Comparison of ENCODE assay signal across 1 cellular context in the genomic region with DNA sequence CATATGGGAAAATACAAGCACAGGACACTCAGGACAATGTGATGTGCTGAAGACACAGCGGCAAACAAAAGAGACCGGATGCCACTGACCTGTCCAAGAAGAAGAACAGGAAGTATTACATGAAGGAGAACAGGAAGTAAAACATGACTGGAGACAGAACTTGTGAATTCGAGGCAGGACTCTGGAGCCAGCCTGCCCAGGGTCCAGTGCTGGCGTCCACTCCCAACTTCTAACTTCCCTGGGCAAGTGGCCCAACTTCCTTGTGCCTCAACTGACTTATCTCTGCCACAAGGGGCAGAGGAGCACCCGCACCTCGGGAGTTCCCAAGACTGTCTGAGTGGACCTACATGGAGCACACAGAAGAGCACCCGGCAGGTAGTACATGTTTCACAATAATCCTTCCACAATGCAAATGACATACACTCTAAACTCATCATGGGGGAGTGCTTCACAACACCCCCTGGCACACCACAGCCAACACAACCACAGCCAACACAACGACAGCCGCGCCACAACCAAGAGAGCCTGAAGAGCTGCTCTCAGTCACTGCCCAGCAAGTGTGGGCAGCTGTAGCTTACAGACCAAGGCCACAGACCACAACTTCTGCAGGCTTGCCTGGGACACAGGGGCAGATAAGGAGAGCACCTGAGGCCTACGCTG.
TF ChIP-seq lines count a peak whose summit lies in the region.

No MANE protein-coding gene starts in this region.

TF ChIP-seq in H1, 55 proteins besides CTCF, POLR2A, EP300 and RAD21:
- TF ChIP-seq TCF12 (IDR thresholded peaks at IDR 0.05; ENCODE audit: low read depth, low read length) (no peak), JUN (IDR thresholded peaks at IDR 0.05; ENCODE audit: low read depth, low read length) (no peak), SP2 (IDR thresholded peaks at IDR 0.05; ENCODE audit: low read length) (no peak), SIRT6 (IDR thresholded peaks at IDR 0.05; ENCODE audit: low read length) (no peak), SRF (IDR thresholded peaks at IDR 0.05; ENCODE audit: low read depth, low read length) (no peak), TAF1 (IDR thresholded peaks at IDR 0.05; ENCODE audit: low read depth, low read length) (no peak), EGR1 (IDR thresholded peaks at IDR 0.05; ENCODE audit: borderline replicate concordance, low read depth, low read length) (no peak), GABPA (IDR thresholded peaks at IDR 0.05; ENCODE audit: borderline replicate concordance, insufficient read depth, low read length) (no peak), RFX5 (IDR thresholded peaks at IDR 0.05; ENCODE audit: borderline replicate concordance, low read depth, low read length) (no peak), SP4 (IDR thresholded peaks at IDR 0.05; ENCODE audit: low read length) (no peak), PHF8 (conservative IDR thresholded peaks at IDR 0.05; ENCODE audit: low read depth, low read length) (no peak), CBX5 (IDR thresholded peaks at IDR 0.05; ENCODE audit: low read depth, low read length) (no peak), KDM1A (IDR thresholded peaks at IDR 0.05; ENCODE audit: borderline replicate concordance, low read length) (no peak), POU5F1 (IDR thresholded peaks at IDR 0.05; ENCODE audit: low read depth, low read length) (no peak), KDM4A (IDR thresholded peaks at IDR 0.05; ENCODE audit: low read depth, low read length, severe bottlenecking) (no peak), RXRA (IDR thresholded peaks at IDR 0.05; ENCODE audit: insufficient read depth, low read depth, low read length) (no peak), CHD2 (IDR thresholded peaks at IDR 0.05; ENCODE audit: low read length) (no peak), TAF7 (optimal IDR thresholded peaks at IDR 0.05; ENCODE audit: borderline replicate concordance, low read depth, low read length) (no peak), MAFK (IDR thresholded peaks at IDR 0.05; ENCODE audit: low read depth, low read length) (no peak)
